In genomic region chr10:29961351-29961750, GRCh38 we compare ENCODE assay signal across 20 cellular contexts.
"Had no signal": no experiment of that assay in that cellular context is flagged by ENCODE, and none has a peak within 500 bp of the region (broad histone marks: within the 10 kb centered on the region; RNA-seq: fewer than 3 reads in every experiment).

No MANE protein-coding gene starts in this region.

- H3K4me1 Mint-ChIP-seq: IgD-negative memory B cell, T-cell had no signal

- H3K27ac Mint-ChIP-seq: IgD-negative memory B cell, T-cell had no signal

- H3K4me2 ChIP-seq: SK-N-SH had no signal

- H3K9ac ChIP-seq: SK-N-SH had no signal

- H3K36me3 ChIP-seq: MG63 had no signal

- DNase-seq: MG63, NCI-H1092 treated with DMSO at 0.1 percent for 48 hours, NCI-H1436, NCI-H187, NCI-H2029, NCI-H2081 treated with DMSO at 0.1 percent for 48 hours, NCI-H2171, NCI-H226, NCI-H446, NCI-H510A, NCI-H524 treated with DMSO at 0.1 percent for 48 hours, NCI-H69, NCI-H774, SHP77, SK-N-SH, SW 1271, T-cell had no signal

- FAIRE-seq: K562 had no signal

- H3K9me3 ChIP-seq: MG63, SK-N-SH had no signal

- H3K36me3 Mint-ChIP-seq: IgD-negative memory B cell, T-cell had no signal

- H3K27me3 ChIP-seq: MG63 had no signal

- H3K4me3 ChIP-seq: K562, MG63 had no signal

- H3K4me3 Mint-ChIP-seq: IgD-negative memory B cell, T-cell had no signal

- H3K27ac ChIP-seq: RWPE1 had no signal
